In the genomic region with DNA sequence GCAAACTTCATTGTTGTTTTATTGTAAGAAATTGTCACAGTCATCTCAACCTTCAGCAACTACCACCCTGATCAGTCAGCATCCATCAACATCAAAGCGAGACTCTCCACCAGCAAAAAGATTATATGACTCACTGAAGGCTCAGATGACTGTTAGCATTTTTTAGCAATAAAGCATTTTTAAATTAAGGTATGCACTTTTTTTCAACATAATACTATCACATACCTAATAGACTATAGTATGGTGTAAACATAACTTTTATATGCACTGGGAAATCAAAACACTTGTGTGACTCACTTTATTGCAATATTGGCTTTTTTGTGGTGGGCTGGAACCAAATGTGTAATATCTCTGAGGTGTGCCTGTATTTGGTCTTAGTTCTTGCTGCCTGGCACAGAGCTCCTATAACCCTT, we compare ENCODE assay signal across 22 cellular contexts. TPM values are rescaled to one million over a fixed set of nuclear protein-coding genes. Genes with fewer than 3 reads are reported as not detected.
A peak's percentile ranks its signal among the peaks of the same experiment; 100 is the strongest.
DNase-seq lines count a peak whose midpoint lies in the region; ATAC-seq and TF ChIP-seq lines count a peak whose summit lies in the region.
"Had no signal": no experiment of that assay in that cellular context is flagged by ENCODE, and none has a peak within 500 bp of the region (broad histone marks: within the 10 kb centered on the region; RNA-seq: fewer than 3 reads in every experiment).

No MANE protein-coding gene starts in this region.

- no peak overlapping the region for H3K27ac ChIP-seq in esophagus muscularis mucosa (replicated peaks in 1 of 4)
- H3K27ac ChIP-seq: heart right ventricle, left ventricle myocardium inferior, transverse colon had no signal

- BruUV-seq in Calu3 (replicated peaks; lab: Mats Ljungman, UMichigan), result no TSS peak

- intact Hi-C loops in Calu3 (cut with micrococcal nuclease; ENCODE audit: unreplicated experiment) (no loop called here), esophagus muscularis mucosa (cut with DNase I) (no loop called here)

- ATAC-seq in GM18868 (IDR thresholded peaks at IDR 0.05; ENCODE audit: unreplicated experiment), result peak; percentile 50
- ATAC-seq: CD8-positive, alpha-beta T cell; heart right ventricle; HepG2 had no signal

- H3K27ac Mint-ChIP-seq in Calu3 (ENCODE audit: unreplicated experiment), result no peak overlapping the region
- H3K27ac Mint-ChIP-seq: activated T-helper 1 cell treated with anti-CD3 and anti-CD28 coated beads, Interleukin-12 subunit alpha, Interleukin-12 subunit beta, Interleukin-2, Interleukin-4 antibody, amounts not matched to agents 30 ng/mL and 10 ng/mL and 1 ng/mL, durations not matched to agents 14 hours and 24 hours and 36 hours; CD8-positive, alpha-beta T cell; immature natural killer cell; nephron had no signal

- no peaks in the 10 kb centered on the region for H3K27me3 ChIP-seq in esophagus muscularis mucosa
- H3K27me3 ChIP-seq: heart right ventricle, transverse colon had no signal

- H3K4me1 ChIP-seq in esophagus muscularis mucosa, result no peaks in the 10 kb centered on the region
- H3K4me1 ChIP-seq: HAP-1, heart right ventricle, left ventricle myocardium inferior, transverse colon had no signal

- H3K27me3 Mint-ChIP-seq in Calu3 (ENCODE audit: unreplicated experiment), result no peaks in the 10 kb centered on the region

- H3K9me3 Mint-ChIP-seq in Calu3 (ENCODE audit: low read depth, unreplicated experiment), result no peaks in the 10 kb centered on the region
- H3K9me3 Mint-ChIP-seq: activated T-helper 1 cell treated with anti-CD3 and anti-CD28 coated beads, Interleukin-12 subunit alpha, Interleukin-12 subunit beta, Interleukin-2, Interleukin-4 antibody, amounts not matched to agents 30 ng/mL and 10 ng/mL and 1 ng/mL, durations not matched to agents 14 hours and 24 hours and 36 hours; CD8-positive, alpha-beta T cell; immature natural killer cell; nephron had no signal

- no peaks in the 10 kb centered on the region for H3K36me3 ChIP-seq in esophagus muscularis mucosa
- H3K36me3 ChIP-seq: HAP-1, heart right ventricle, left ventricle myocardium inferior, transverse colon had no signal

- TF ChIP-seq CTCF in epithelial cell of esophagus (IDR thresholded peaks at IDR 0.05; ENCODE audit: insufficient read depth, low read depth, low read length, missing control alignments), result no peak
- no peak for TF ChIP-seq CTCF in Calu3 (IDR thresholded peaks at IDR 0.05; ENCODE audit: unreplicated experiment)
- no peak for TF ChIP-seq CTCF in esophagus muscularis mucosa (IDR thresholded peaks at IDR 0.05)

- H3K4me1 Mint-ChIP-seq in Calu3 (ENCODE audit: low read depth, unreplicated experiment), result no peaks in the 10 kb centered on the region
- H3K4me1 Mint-ChIP-seq: immature natural killer cell, nephron had no signal

- no peak for TF ChIP-seq POLR2A in esophagus muscularis mucosa (IDR thresholded peaks at IDR 0.05; ENCODE audit: low read depth)

- H3K4me3 ChIP-seq in epithelial cell of esophagus (ENCODE audit: low read length), result no peak overlapping the region
- H3K4me3 ChIP-seq in esophagus muscularis mucosa, result no peak overlapping the region
- H3K4me3 ChIP-seq: HAP-1, heart right ventricle, left ventricle myocardium inferior, transverse colon had no signal

- CTCF ChIA-PET in Calu3 (lab: Charles Lee), result interaction anchor here (0.7 kb wide), 1 partner anchor 16 kb away, joined by 8 read pairs; a partner anchor contains a TSS

- no peak overlapping the region for H3K4me3 Mint-ChIP-seq in Calu3 (ENCODE audit: low read depth, unreplicated experiment)
- H3K4me3 Mint-ChIP-seq: activated T-helper 1 cell treated with anti-CD3 and anti-CD28 coated beads, Interleukin-12 subunit alpha, Interleukin-12 subunit beta, Interleukin-2, Interleukin-4 antibody, amounts not matched to agents 30 ng/mL and 10 ng/mL and 1 ng/mL, durations not matched to agents 14 hours and 24 hours and 36 hours; CD8-positive, alpha-beta T cell; immature natural killer cell; nephron had no signal

- H3K9me3 ChIP-seq in esophagus muscularis mucosa, result peaks cover 0 to 4% (median 0%) of the 10 kb centered on the region in 4 donors
- H3K9me3 ChIP-seq: HAP-1, transverse colon had no signal

- DNase-seq in EH (ENCODE audit: low read depth) (peak; percentile 11), NCI-H226 (peak; percentile 4), epithelial cell of esophagus (ENCODE audit: low read depth) (peak; percentile 20), Calu3 (no peak), esophagus muscularis mucosa (ENCODE audit: extremely low spot score) (no peak), D341Med (ENCODE audit: low spot score) (no peak)
- DNase-seq: activated CD4-positive, alpha-beta T cell treated with anti-CD3 and anti-CD28 coated beads, Interleukin-2, amount 50 U/mL, for 1 hour; CD8-positive, alpha-beta T cell; heart right ventricle; immature natural killer cell; left ventricle myocardium inferior; NCI-H1417 treated with DMSO at 0.1 percent for 48 hours; NCI-H2107; NCI-H748 treated with DMSO at 0.1 percent for 48 hours; SHP77; stimulated activated naive CD4-positive, alpha-beta T cell treated with Interleukin-2 at 50 U/mL for 16 hours; transverse colon had no signal

- no peaks in the 10 kb centered on the region for H3K36me3 Mint-ChIP-seq in Calu3 (ENCODE audit: insufficient read depth, unreplicated experiment)
- H3K36me3 Mint-ChIP-seq: CD8-positive, alpha-beta T cell; immature natural killer cell had no signal

- TF ChIP-seq EP300 in esophagus muscularis mucosa (IDR thresholded peaks at IDR 0.05), result no peak

- WGBS in esophagus muscularis mucosa, result 91% methylated on average over 1 of the region's 1 CpG

RNA-seq across cellular contexts. Expression of a gene that starts 15.6 kb away (rescaled TPM):
- total RNA-seq in Calu3 (2022) (not detected in 2 replicates), esophagus muscularis mucosa (under 1 TPM in 1 of 4 donors, not detected in 3; under 0.01 TPM)
- total RNA-seq: activated T-helper 1 cell treated with anti-CD3 and anti-CD28 coated beads, Interleukin-12 subunit alpha, Interleukin-12 subunit beta, Interleukin-2, Interleukin-4 antibody, amounts not matched to agents 30 ng/mL and 10 ng/mL and 1 ng/mL, durations not matched to agents 14 hours and 24 hours and 36 hours; CD8-positive, alpha-beta T cell; transverse colon had no signal

Comparison
In these comparisons a context has a peak if more than half of its experiments do, and no peak if none do; other contexts are left out.
1. DNase-seq: peak in EH (single experiment), NCI-H226 (single experiment) and epithelial cell of esophagus (single experiment); none in Calu3 (single experiment), esophagus muscularis mucosa (single experiment) and D341Med (single experiment).